Comparison of ENCODE assay signal across 1 cellular context in the genomic region with DNA sequence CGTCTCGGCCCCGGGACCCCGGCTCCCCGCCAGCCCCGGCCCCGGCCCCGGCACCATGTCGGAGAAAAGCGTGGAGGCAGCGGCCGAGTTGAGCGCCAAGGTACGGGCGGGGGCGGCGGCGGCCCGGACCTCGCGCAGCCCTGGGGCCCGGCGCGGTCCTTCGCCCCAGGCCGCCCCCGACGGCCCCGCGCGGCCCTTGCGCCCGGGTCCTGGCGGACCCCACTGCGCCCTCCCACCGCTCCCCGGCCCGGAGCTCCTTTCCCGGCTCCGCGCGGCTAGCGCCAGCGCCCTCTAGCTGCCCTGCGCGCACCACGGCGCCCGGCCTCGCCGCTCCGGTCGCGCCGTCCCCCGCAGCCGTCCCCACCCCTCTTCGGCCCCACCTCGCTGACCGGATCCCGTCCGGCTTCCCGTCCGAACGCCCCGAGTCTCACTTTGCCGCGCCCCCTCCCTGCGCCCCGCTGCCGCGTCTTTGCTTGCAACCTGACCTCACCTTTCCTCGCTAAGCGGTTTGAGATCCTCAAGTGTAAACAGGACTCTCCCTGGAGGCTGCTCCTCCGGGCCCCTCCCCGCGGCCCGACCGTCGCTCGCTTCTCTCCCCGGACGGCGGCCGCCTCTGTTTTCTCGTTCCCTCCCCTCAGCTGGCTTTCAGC.
TF ChIP-seq lines count a peak whose summit lies in the region.

No MANE protein-coding gene starts in this region.

TF ChIP-seq in GM23338, 12 proteins besides CTCF, POLR2A, EP300 and RAD21 (continued from another document):
- TF ChIP-seq, protein P1, sequence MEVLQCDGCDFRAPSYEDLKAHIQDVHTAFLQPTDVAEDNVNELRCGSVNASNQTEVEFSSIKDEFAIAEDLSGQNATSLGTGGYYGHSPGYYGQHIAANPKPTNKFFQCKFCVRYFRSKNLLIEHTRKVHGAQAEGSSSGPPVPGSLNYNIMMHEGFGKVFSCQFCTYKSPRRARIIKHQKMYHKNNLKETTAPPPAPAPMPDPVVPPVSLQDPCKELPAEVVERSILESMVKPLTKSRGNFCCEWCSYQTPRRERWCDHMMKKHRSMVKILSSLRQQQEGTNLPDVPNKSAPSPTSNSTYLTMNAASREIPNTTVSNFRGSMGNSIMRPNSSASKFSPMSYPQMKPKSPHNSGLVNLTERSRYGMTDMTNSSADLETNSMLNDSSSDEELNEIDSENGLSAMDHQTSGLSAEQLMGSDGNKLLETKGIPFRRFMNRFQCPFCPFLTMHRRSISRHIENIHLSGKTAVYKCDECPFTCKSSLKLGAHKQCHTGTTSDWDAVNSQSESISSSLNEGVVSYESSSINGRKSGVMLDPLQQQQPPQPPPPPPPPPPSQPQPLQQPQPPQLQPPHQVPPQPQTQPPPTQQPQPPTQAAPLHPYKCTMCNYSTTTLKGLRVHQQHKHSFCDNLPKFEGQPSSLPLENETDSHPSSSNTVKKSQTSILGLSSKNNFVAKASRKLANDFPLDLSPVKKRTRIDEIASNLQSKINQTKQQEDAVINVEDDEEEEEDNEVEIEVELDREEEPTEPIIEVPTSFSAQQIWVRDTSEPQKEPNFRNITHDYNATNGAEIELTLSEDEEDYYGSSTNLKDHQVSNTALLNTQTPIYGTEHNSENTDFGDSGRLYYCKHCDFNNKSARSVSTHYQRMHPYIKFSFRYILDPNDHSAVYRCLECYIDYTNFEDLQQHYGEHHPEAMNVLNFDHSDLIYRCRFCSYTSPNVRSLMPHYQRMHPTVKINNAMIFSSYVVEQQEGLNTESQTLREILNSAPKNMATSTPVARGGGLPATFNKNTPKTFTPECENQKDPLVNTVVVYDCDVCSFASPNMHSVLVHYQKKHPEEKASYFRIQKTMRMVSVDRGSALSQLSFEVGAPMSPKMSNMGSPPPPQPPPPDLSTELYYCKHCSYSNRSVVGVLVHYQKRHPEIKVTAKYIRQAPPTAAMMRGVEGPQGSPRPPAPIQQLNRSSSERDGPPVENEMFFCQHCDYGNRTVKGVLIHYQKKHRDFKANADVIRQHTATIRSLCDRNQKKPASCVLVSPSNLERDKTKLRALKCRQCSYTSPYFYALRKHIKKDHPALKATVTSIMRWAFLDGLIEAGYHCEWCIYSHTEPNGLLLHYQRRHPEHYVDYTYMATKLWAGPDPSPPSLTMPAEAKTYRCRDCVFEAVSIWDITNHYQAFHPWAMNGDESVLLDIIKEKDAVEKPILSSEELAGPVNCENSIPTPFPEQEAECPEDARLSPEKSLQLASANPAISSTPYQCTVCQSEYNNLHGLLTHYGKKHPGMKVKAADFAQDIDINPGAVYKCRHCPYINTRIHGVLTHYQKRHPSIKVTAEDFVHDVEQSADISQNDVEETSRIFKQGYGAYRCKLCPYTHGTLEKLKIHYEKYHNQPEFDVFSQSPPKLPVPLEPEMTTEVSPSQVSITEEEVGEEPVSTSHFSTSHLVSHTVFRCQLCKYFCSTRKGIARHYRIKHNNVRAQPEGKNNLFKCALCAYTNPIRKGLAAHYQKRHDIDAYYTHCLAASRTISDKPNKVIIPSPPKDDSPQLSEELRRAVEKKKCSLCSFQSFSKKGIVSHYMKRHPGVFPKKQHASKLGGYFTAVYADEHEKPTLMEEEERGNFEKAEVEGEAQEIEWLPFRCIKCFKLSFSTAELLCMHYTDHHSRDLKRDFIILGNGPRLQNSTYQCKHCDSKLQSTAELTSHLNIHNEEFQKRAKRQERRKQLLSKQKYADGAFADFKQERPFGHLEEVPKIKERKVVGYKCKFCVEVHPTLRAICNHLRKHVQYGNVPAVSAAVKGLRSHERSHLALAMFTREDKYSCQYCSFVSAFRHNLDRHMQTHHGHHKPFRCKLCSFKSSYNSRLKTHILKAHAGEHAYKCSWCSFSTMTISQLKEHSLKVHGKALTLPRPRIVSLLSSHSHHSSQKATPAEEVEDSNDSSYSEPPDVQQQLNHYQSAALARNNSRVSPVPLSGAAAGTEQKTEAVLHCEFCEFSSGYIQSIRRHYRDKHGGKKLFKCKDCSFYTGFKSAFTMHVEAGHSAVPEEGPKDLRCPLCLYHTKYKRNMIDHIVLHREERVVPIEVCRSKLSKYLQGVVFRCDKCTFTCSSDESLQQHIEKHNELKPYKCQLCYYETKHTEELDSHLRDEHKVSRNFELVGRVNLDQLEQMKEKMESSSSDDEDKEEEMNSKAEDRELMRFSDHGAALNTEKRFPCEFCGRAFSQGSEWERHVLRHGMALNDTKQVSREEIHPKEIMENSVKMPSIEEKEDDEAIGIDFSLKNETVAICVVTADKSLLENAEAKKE (CRISPR knock-in tag; IDR thresholded peaks at IDR 0.05): no peak
- TF ChIP-seq POLR2AphosphoS5 (IDR thresholded peaks at IDR 0.05; ENCODE audit: low read depth): peak; percentile 63; the same call in 1 of the 2 replicates
